Comparison of ENCODE assay signal across 12 cellular contexts in genomic region chrX:10083809-10084208, GRCh38.
DNase-seq lines count a peak whose midpoint lies in the region; ATAC-seq, FAIRE-seq and TF ChIP-seq lines count a peak whose summit lies in the region.
"Had no signal": no experiment of that assay in that cellular context is flagged by ENCODE, and none has a peak within 500 bp of the region (broad histone marks: within the 10 kb centered on the region; RNA-seq: fewer than 3 reads in every experiment).

No MANE protein-coding gene starts in this region.

- H2AFZ ChIP-seq in GM12878 (ENCODE audit: control insufficient read depth, low read depth, low read length): no peak overlapping the region

- CTCF ChIA-PET in activated CD8-positive, alpha-beta T cell treated with anti-CD3 and anti-CD28 coated beads, Interleukin-2, amount 10 ng/mL, durations not matched to agents 7 days and 5 days (lab: Charles Lee): interaction anchor here (0.7 to 2.9 kb wide), 7 partner anchors 9 to 87 kb away, joined by 3 to 15 read pairs (median 5); no protein-coding TSS in a partner anchor
- CTCF ChIA-PET in activated CD8-positive, alpha-beta T cell treated with anti-CD3 and anti-CD28 coated beads for 36 hours (lab: Charles Lee): interaction anchor here (0.8 to 2.6 kb wide), 5 partner anchors 12 to 106 kb away, joined by 3 to 12 read pairs (median 6); no protein-coding TSS in a partner anchor
- CTCF ChIA-PET in GM12878 (lab: Yijun Ruan, JAX): interaction anchor here (0.8 to 7.7 kb wide), 17 partner anchors 9 to 87 kb away, joined by 3 to 68 read pairs (median 7); no protein-coding TSS in a partner anchor

- H3K79me2 ChIP-seq in GM12878 (ENCODE audit: control insufficient read depth, insufficient read depth, low read length): no peaks in the 10 kb centered on the region

- no peak overlapping the region for H3K4me2 ChIP-seq in GM12878 (ENCODE audit: control insufficient read depth, insufficient read depth)

- intact Hi-C loops in activated CD8-positive, alpha-beta T cell treated with anti-CD3 and anti-CD28 coated beads for 36 hours (cut with micrococcal nuclease): loop anchor here (5.0 kb wide), 1 partner anchor 33 kb away; no protein-coding TSS in a partner anchor
- intact Hi-C loops in GM12878 (cut with micrococcal nuclease; ENCODE audit: unreplicated experiment): loop anchor here (1.0 to 2.0 kb wide), 6 partner anchors 14 to 87 kb away; no protein-coding TSS in a partner anchor
- intact Hi-C loops in thyroid gland (cut with DNase I): loop anchor here (10.0 kb wide), 1 partner anchor 69 kb away; no protein-coding TSS in a partner anchor

- BruUV-seq in GM12878 (replicated peaks; lab: Mats Ljungman, UMichigan): no TSS peak

- H3K27ac Mint-ChIP-seq in activated CD8-positive, alpha-beta T cell treated with anti-CD3 and anti-CD28 coated beads, Interleukin-2, amount 10 ng/mL, durations not matched to agents 7 days and 5 days: peak overlapping the region; percentile 46
- no peak overlapping the region for H3K27ac Mint-ChIP-seq in activated CD8-positive, alpha-beta T cell treated with anti-CD3 and anti-CD28 coated beads for 36 hours
- H3K27ac Mint-ChIP-seq in memory B cell: peak overlapping the region; percentile 53
- H3K27ac Mint-ChIP-seq in progenitor cell of endocrine pancreas: no peak overlapping the region

- no peak for TF ChIP-seq RAD21 in GM12878 (IDR thresholded peaks at IDR 0.05; ENCODE audit: insufficient read depth, low read depth, low read length)

- TF ChIP-seq EP300 in GM12878 (IDR thresholded peaks at IDR 0.05; ENCODE audit: borderline replicate concordance in 1 of 2, control insufficient read depth in 1 of 2, low read depth in 2 of 2, low read length in 2 of 2): no peak

- H3K36me3 Mint-ChIP-seq in activated CD8-positive, alpha-beta T cell treated with anti-CD3 and anti-CD28 coated beads, Interleukin-2, amount 10 ng/mL, durations not matched to agents 7 days and 5 days (ENCODE audit: low read depth): peaks cover 22% of the 10 kb centered on the region
- peaks cover 11% of the 10 kb centered on the region for H3K36me3 Mint-ChIP-seq in activated CD8-positive, alpha-beta T cell treated with anti-CD3 and anti-CD28 coated beads for 36 hours (ENCODE audit: low read depth)
- H3K36me3 Mint-ChIP-seq in memory B cell (peaks cover 8% of the 10 kb centered on the region), progenitor cell of endocrine pancreas (ENCODE audit: insufficient read depth) (peaks cover 1% of the 10 kb centered on the region)
- H3K36me3 Mint-ChIP-seq: activated naive CD4-positive, alpha-beta T cell treated with anti-CD3 and anti-CD28 coated beads, Interleukin-2, amount 50 U/mL, for 72 hours had no signal

- H3K27me3 ChIP-seq in GM12878 (replicated peaks in 1 of 2; ENCODE audit: control insufficient read depth in 2 of 2, insufficient read depth in 2 of 2, low read length in 1 of 2) (no peaks in the 10 kb centered on the region), thyroid gland (no peaks in the 10 kb centered on the region)
- H3K27me3 ChIP-seq: testis had no signal

- WGBS in GM12878 (ENCODE audit: insufficient coverage, insufficient replicate concordance, low lambda C conversion rate, missing lambda C conversion rate): 73% methylated on average over 2 of the region's 2 CpGs
- WGBS in thyroid gland, 2 donors: 69 to 70% methylated on average over 2 of the region's 2 CpGs

- POLR2A ChIA-PET in activated CD8-positive, alpha-beta T cell treated with anti-CD3 and anti-CD28 coated beads, Interleukin-2, amount 10 ng/mL, durations not matched to agents 7 days and 5 days (lab: Charles Lee): interaction anchor here (1.0 to 4.1 kb wide), 2 partner anchors 12 to 28 kb away, joined by 3 to 22 read pairs; no protein-coding TSS in a partner anchor
- POLR2A ChIA-PET in activated CD8-positive, alpha-beta T cell treated with anti-CD3 and anti-CD28 coated beads for 36 hours (lab: Charles Lee): interaction anchor here (0.7 to 1.5 kb wide), 4 partner anchors 8 to 66 kb away, joined by 3 to 6 read pairs (median 4); no protein-coding TSS in a partner anchor
- POLR2A ChIA-PET in GM12878 (lab: Charles Lee): interaction anchor here (0.8 to 4.6 kb wide), 13 partner anchors 8 to 87 kb away, joined by 3 to 68 read pairs (median 6); no protein-coding TSS in a partner anchor

- SMC1A ChIA-PET in GM12878 (lab: Charles Lee; ENCODE audit: uncharacterized antibody, unreplicated experiment): interaction anchor here (0.7 to 8.2 kb wide), 17 partner anchors 12 to 106 kb away, joined by 3 to 206 read pairs (median 8); no protein-coding TSS in a partner anchor

- RAD21 ChIA-PET in GM12878 (lab: Charles Lee; ENCODE audit: unreplicated experiment): interaction anchor here (0.6 to 6.3 kb wide), 20 partner anchors 12 to 85 kb away, joined by 3 to 90 read pairs (median 8); no protein-coding TSS in a partner anchor

- ATAC-seq in activated CD8-positive, alpha-beta T cell treated with anti-CD3 and anti-CD28 coated beads, Interleukin-2, amount 10 ng/mL, durations not matched to agents 7 days and 5 days: no peak
- no peak for ATAC-seq in activated CD8-positive, alpha-beta T cell treated with anti-CD3 and anti-CD28 coated beads for 36 hours
- no peak for ATAC-seq in GM12878
- no peak for ATAC-seq in memory B cell (ENCODE audit: low read depth)
- ATAC-seq in GM21529 (IDR thresholded peaks at IDR 0.05; ENCODE audit: unreplicated experiment): no peak

- no peak for TF ChIP-seq POLR2A in GM12878 (IDR thresholded peaks at IDR 0.05; ENCODE audit: low read depth, low read length)
- no peak for TF ChIP-seq POLR2A in thyroid gland (IDR thresholded peaks at IDR 0.05)

- no peak for FAIRE-seq in GM12878 (lab: Jason Lieb, UNC)

- no peak overlapping the region for H3K9ac ChIP-seq in GM12878 (ENCODE audit: control insufficient read depth, insufficient read depth, low read length)

- no peaks in the 10 kb centered on the region for H3K27me3 Mint-ChIP-seq in activated CD8-positive, alpha-beta T cell treated with anti-CD3 and anti-CD28 coated beads, Interleukin-2, amount 10 ng/mL, durations not matched to agents 7 days and 5 days (ENCODE audit: low read depth)
- no peaks in the 10 kb centered on the region for H3K27me3 Mint-ChIP-seq in activated CD8-positive, alpha-beta T cell treated with anti-CD3 and anti-CD28 coated beads for 36 hours
- no peaks in the 10 kb centered on the region for H3K27me3 Mint-ChIP-seq in memory B cell
- H3K27me3 Mint-ChIP-seq in progenitor cell of endocrine pancreas: no peaks in the 10 kb centered on the region

- TF ChIP-seq CTCF in activated CD8-positive, alpha-beta T cell treated with anti-CD3 and anti-CD28 coated beads for 36 hours (IDR thresholded peaks at IDR 0.05): no peak
- TF ChIP-seq CTCF in GM12878 (IDR thresholded peaks at IDR 0.05 in 2 of 3, conservative IDR thresholded peaks at IDR 0.05 in 1 of 3; ENCODE audit: control insufficient read depth in 2 of 3, extremely low read depth in 1 of 3, insufficient read depth in 1 of 3, low read depth in 3 of 3, low read length in 3 of 3) (no peak), thyroid gland (IDR thresholded peaks at IDR 0.05) (no peak), progenitor cell of endocrine pancreas (IDR thresholded peaks at IDR 0.05; ENCODE audit: unreplicated experiment) (no peak)

- H3K4me3 ChIP-seq in GM12878: no peak overlapping the region
- H3K4me3 ChIP-seq in thyroid gland (replicated peaks in 1 of 3): no peak overlapping the region
- H3K4me3 ChIP-seq: testis had no signal

- no peaks in the 10 kb centered on the region for H4K20me1 ChIP-seq in GM12878 (ENCODE audit: control insufficient read depth, insufficient read depth)

- no peaks in the 10 kb centered on the region for H3K9me3 ChIP-seq in GM12878 (replicated peaks; ENCODE audit: control insufficient read depth, insufficient read depth, low read length)
- H3K9me3 ChIP-seq in thyroid gland: no peaks in the 10 kb centered on the region
- H3K9me3 ChIP-seq: testis had no signal

- in situ Hi-C loops in GM12878 (cut with MboI): no loop called here

- no peaks in the 10 kb centered on the region for H3K9me3 Mint-ChIP-seq in activated CD8-positive, alpha-beta T cell treated with anti-CD3 and anti-CD28 coated beads, Interleukin-2, amount 10 ng/mL, durations not matched to agents 7 days and 5 days (ENCODE audit: insufficient read depth)
- H3K9me3 Mint-ChIP-seq in activated CD8-positive, alpha-beta T cell treated with anti-CD3 and anti-CD28 coated beads for 36 hours: no peaks in the 10 kb centered on the region
- H3K9me3 Mint-ChIP-seq in memory B cell (no peaks in the 10 kb centered on the region), progenitor cell of endocrine pancreas (ENCODE audit: low read depth) (peaks cover 14% of the 10 kb centered on the region)
- H3K9me3 Mint-ChIP-seq: activated naive CD4-positive, alpha-beta T cell treated with anti-CD3 and anti-CD28 coated beads, Interleukin-2, amount 50 U/mL, for 72 hours had no signal

- peaks cover 41% of the 10 kb centered on the region for H3K4me1 Mint-ChIP-seq in activated CD8-positive, alpha-beta T cell treated with anti-CD3 and anti-CD28 coated beads, Interleukin-2, amount 10 ng/mL, durations not matched to agents 7 days and 5 days (ENCODE audit: low read depth)
- peaks cover 50% of the 10 kb centered on the region for H3K4me1 Mint-ChIP-seq in activated CD8-positive, alpha-beta T cell treated with anti-CD3 and anti-CD28 coated beads for 36 hours (ENCODE audit: low read depth)
- peaks cover 20% of the 10 kb centered on the region for H3K4me1 Mint-ChIP-seq in memory B cell
- no peaks in the 10 kb centered on the region for H3K4me1 Mint-ChIP-seq in progenitor cell of endocrine pancreas (ENCODE audit: low read depth)

- H3K4me3 Mint-ChIP-seq in activated CD8-positive, alpha-beta T cell treated with anti-CD3 and anti-CD28 coated beads, Interleukin-2, amount 10 ng/mL, durations not matched to agents 7 days and 5 days: no peak overlapping the region
- no peak overlapping the region for H3K4me3 Mint-ChIP-seq in activated CD8-positive, alpha-beta T cell treated with anti-CD3 and anti-CD28 coated beads for 36 hours
- H3K4me3 Mint-ChIP-seq in memory B cell (no peak overlapping the region), progenitor cell of endocrine pancreas (ENCODE audit: low read depth) (no peak overlapping the region)

- no peaks in the 10 kb centered on the region; a peak in 1 of 4 replicates for H3K36me3 ChIP-seq in GM12878 (ENCODE audit: control insufficient read depth in 2 of 2, insufficient read depth in 2 of 2, low read length in 1 of 2)
- H3K36me3 ChIP-seq in thyroid gland: no peaks in the 10 kb centered on the region

- no peak for DNase-seq in activated CD8-positive, alpha-beta T cell treated with anti-CD3 and anti-CD28 coated beads, Interleukin-2, amount 10 ng/mL, durations not matched to agents 7 days and 5 days
- no peak for DNase-seq in activated CD8-positive, alpha-beta T cell treated with anti-CD3 and anti-CD28 coated beads for 36 hours
- no peak for DNase-seq in GM12878 (ENCODE audit: low read depth, low spot score)
- DNase-seq in memory B cell (ENCODE audit: low spot score in 2 of 2): no peak
- no peak for DNase-seq in thyroid gland
- DNase-seq in activated CD4-positive, alpha-beta T cell treated with anti-CD3 and anti-CD28 coated beads for 1 hour: no peak
- no peak for DNase-seq in progenitor cell of endocrine pancreas (ENCODE audit: low spot score, unreplicated experiment)
- DNase-seq: KBM-7, NCI-H1930 had no signal

- H3K4me1 ChIP-seq in GM12878 (ENCODE audit: control insufficient read depth, insufficient read depth, low read length) (peaks cover 21% of the 10 kb centered on the region), thyroid gland (peaks cover 3 to 25% of the 10 kb centered on the region in 2 donors)

- H3K27ac ChIP-seq in GM12878 (ENCODE audit: control insufficient read depth, insufficient read depth) (peak overlapping the region; percentile 73; the same call in 1 of the 2 replicates), thyroid gland (peak overlapping the region; percentile 63 to 87 (median 86))

Comparison
In these comparisons a context has a peak if more than half of its experiments do, and no peak if none do; other contexts are left out.
1. H3K27ac Mint-ChIP-seq: peak in activated CD8-positive, alpha-beta T cell treated with anti-CD3 and anti-CD28 coated beads, Interleukin-2, amount 10 ng/mL, durations not matched to agents 7 days and 5 days (single experiment) and memory B cell (single experiment); none in activated CD8-positive, alpha-beta T cell treated with anti-CD3 and anti-CD28 coated beads for 36 hours (single experiment) and progenitor cell of endocrine pancreas (single experiment).